In the genomic region with DNA sequence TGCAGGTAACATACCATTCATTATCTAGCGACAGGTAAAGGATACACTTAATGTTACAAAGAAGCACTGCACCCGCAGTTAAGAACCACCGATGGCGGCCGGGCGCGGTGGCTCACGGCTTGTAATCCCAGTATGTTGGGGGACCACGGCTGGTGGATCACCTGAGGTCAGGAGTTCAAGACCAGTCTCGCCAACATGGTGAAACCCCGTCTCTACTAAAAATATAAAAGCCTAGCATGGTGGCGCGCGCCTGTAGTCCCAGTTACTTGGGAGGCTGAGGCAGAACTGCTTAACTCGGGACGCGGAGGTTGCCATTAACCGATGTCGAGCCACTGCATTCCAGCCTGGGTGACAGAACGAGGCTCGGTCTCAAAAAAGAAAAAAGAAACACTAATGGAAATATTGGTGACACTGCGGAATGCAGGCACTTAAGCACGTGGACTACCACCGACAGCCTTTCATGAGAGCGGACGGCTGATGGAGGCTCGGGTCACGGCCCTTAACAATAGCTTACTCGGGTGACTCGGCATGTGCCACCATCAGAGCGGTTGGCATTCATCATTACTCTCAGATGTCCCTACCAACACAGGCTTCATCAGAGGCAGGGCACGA, we compare ENCODE assay signal across 1 cellular context.
TF ChIP-seq lines count a peak whose summit lies in the region.

No MANE protein-coding gene starts in this region.

TF ChIP-seq in IMR-90, 13 proteins besides CTCF, POLR2A, EP300 and RAD21:
- TF ChIP-seq MXI1 (IDR thresholded peaks at IDR 0.05; ENCODE audit: borderline replicate concordance, low read depth, low read length) (peak; percentile 91), MAFK (IDR thresholded peaks at IDR 0.05; ENCODE audit: low read depth, low read length) (no peak), BHLHE40 (IDR thresholded peaks at IDR 0.05; ENCODE audit: low read depth, low read length) (peak; percentile 59; the same call in 1 of the 2 replicates), CHD1 (IDR thresholded peaks at IDR 0.05; ENCODE audit: low read depth, low read length) (no peak)
- TF ChIP-seq, protein P1, sequence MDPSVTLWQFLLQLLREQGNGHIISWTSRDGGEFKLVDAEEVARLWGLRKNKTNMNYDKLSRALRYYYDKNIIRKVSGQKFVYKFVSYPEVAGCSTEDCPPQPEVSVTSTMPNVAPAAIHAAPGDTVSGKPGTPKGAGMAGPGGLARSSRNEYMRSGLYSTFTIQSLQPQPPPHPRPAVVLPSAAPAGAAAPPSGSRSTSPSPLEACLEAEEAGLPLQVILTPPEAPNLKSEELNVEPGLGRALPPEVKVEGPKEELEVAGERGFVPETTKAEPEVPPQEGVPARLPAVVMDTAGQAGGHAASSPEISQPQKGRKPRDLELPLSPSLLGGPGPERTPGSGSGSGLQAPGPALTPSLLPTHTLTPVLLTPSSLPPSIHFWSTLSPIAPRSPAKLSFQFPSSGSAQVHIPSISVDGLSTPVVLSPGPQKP (IDR thresholded peaks at IDR 0.05; ENCODE audit: borderline replicate concordance, low read depth, low read length): no peak
